2 cellular contexts compared by ENCODE assay signal in the genomic region with DNA sequence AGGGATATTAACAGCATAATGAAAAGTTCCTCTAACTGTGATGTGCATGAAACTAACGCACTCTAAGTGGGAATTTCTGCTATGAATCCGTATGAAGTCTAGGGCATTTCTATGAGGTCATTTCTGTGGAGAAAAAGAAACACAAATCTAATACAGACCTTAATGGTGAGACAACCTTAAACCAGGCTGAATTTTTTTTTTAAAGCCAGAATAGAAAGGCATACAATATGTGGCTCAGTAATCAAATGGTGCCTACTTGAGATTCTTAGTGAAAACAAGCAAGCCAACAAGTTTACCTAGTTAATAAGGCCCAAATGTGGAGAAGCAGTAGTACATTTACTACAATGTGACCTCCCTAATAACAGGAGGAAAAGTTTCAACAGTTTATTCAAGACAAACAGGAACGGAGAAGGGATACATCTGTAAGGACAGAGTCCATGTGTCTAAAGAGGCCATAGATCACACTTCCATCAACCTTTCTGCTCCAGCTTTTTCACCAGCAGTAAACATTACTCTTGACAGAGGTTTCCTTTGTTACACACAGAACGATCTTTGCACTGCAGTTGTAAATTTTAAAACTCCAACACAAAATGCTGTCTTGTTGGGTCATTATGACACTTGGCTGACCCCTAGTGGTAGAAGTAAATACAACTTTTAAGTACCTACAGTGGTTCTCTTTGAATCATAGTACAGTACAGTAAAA.
TF ChIP-seq lines count a peak whose summit lies in the region.

No MANE protein-coding gene starts in this region.

TF ChIP-seq in Ishikawa, 13 proteins besides CTCF, POLR2A, EP300 and RAD21 (continued from another document):
- TF ChIP-seq, protein P1, sequence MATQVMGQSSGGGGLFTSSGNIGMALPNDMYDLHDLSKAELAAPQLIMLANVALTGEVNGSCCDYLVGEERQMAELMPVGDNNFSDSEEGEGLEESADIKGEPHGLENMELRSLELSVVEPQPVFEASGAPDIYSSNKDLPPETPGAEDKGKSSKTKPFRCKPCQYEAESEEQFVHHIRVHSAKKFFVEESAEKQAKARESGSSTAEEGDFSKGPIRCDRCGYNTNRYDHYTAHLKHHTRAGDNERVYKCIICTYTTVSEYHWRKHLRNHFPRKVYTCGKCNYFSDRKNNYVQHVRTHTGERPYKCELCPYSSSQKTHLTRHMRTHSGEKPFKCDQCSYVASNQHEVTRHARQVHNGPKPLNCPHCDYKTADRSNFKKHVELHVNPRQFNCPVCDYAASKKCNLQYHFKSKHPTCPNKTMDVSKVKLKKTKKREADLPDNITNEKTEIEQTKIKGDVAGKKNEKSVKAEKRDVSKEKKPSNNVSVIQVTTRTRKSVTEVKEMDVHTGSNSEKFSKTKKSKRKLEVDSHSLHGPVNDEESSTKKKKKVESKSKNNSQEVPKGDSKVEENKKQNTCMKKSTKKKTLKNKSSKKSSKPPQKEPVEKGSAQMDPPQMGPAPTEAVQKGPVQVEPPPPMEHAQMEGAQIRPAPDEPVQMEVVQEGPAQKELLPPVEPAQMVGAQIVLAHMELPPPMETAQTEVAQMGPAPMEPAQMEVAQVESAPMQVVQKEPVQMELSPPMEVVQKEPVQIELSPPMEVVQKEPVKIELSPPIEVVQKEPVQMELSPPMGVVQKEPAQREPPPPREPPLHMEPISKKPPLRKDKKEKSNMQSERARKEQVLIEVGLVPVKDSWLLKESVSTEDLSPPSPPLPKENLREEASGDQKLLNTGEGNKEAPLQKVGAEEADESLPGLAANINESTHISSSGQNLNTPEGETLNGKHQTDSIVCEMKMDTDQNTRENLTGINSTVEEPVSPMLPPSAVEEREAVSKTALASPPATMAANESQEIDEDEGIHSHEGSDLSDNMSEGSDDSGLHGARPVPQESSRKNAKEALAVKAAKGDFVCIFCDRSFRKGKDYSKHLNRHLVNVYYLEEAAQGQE (IDR thresholded peaks at IDR 0.05; ENCODE audit: low read depth) = no peak
- TF ChIP-seq CEBPB (IDR thresholded peaks at IDR 0.05) = no peak
TF ChIP-seq in Ishikawa: peak in this region for 0.

TF ChIP-seq in liver, 16 proteins besides CTCF, POLR2A, EP300 and RAD21 (continued from another document):
- TF ChIP-seq, protein P1 (IDR thresholded peaks at IDR 0.05) = peak; percentile 38
- TF ChIP-seq FOXA1 (IDR thresholded peaks at IDR 0.05) (peak; percentile 48), JUND (IDR thresholded peaks at IDR 0.05) (peak; percentile 50 to 67), NR2F2 (IDR thresholded peaks at IDR 0.05) (peak; percentile 24), YY1 (IDR thresholded peaks at IDR 0.05) (peak; percentile 79), SP1 (IDR thresholded peaks at IDR 0.05) (peak; percentile 83), FOXA2 (IDR thresholded peaks at IDR 0.05) (peak; percentile 63), RXRA (IDR thresholded peaks at IDR 0.05) (peak; percentile 62 to 72), TAF1 (conservative IDR thresholded peaks at IDR 0.05) (no peak), HNF4G (IDR thresholded peaks at IDR 0.05) (peak; percentile 80), HNF4A (conservative IDR thresholded peaks at IDR 0.05) (peak; percentile 93 to 95), GABPA (IDR thresholded peaks at IDR 0.05 in 1 of 2, conservative IDR thresholded peaks at IDR 0.05 in 1 of 2) (no peak)
- TF ChIP-seq, protein P2, sequence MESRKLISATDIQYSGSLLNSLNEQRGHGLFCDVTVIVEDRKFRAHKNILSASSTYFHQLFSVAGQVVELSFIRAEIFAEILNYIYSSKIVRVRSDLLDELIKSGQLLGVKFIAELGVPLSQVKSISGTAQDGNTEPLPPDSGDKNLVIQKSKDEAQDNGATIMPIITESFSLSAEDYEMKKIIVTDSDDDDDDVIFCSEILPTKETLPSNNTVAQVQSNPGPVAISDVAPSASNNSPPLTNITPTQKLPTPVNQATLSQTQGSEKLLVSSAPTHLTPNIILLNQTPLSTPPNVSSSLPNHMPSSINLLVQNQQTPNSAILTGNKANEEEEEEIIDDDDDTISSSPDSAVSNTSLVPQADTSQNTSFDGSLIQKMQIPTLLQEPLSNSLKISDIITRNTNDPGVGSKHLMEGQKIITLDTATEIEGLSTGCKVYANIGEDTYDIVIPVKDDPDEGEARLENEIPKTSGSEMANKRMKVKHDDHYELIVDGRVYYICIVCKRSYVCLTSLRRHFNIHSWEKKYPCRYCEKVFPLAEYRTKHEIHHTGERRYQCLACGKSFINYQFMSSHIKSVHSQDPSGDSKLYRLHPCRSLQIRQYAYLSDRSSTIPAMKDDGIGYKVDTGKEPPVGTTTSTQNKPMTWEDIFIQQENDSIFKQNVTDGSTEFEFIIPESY (IDR thresholded peaks at IDR 0.05) = peak; percentile 37
- TF ChIP-seq, protein P3, sequence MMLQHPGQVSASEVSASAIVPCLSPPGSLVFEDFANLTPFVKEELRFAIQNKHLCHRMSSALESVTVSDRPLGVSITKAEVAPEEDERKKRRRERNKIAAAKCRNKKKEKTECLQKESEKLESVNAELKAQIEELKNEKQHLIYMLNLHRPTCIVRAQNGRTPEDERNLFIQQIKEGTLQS (IDR thresholded peaks at IDR 0.05) = peak; percentile 10
- TF ChIP-seq, protein P4, sequence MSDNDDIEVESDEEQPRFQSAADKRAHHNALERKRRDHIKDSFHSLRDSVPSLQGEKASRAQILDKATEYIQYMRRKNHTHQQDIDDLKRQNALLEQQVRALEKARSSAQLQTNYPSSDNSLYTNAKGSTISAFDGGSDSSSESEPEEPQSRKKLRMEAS (IDR thresholded peaks at IDR 0.05) = no peak
